In genomic region chr21:34617753-34618339, GRCh38 we compare ENCODE assay signal across 18 cellular contexts. TPM values are rescaled to one million over a fixed set of nuclear protein-coding genes. Genes with fewer than 3 reads are reported as not detected.
"Had no signal": no experiment of that assay in that cellular context is flagged by ENCODE, and none has a peak within 500 bp of the region (broad histone marks: within the 10 kb centered on the region; RNA-seq: fewer than 3 reads in every experiment).

No MANE protein-coding gene starts in this region.

- DNase-seq: activated B cell treated with CpG ODN at 0.5 μM for 24 hours; activated CD4-positive, alpha-beta T cell treated with anti-CD3 and anti-CD28 coated beads, Interleukin-2, amount 10 ng/mL, durations not matched to agents 24 days and 14 days; activated CD8-positive, alpha-beta memory T cell treated with anti-CD3 and anti-CD28 coated beads, Interleukin-2, amount 50 U/mL, for 4 hours; activated CD8-positive, alpha-beta T cell treated with anti-CD3 and anti-CD28 coated beads, Interleukin-2, amount 10 ng/mL, durations not matched to agents 7 days and 5 days; activated effector memory CD4-positive, alpha-beta T cell treated with anti-CD3 and anti-CD28 coated beads, Interleukin-2, amount 50 U/mL, for 16 hours; activated T-cell treated with anti-CD3 and anti-CD28 coated beads, Interleukin-2, amount 50 U/mL, for 48 hours; caudate nucleus; hippocampal formation; kidney; left ventricle myocardium superior; mesendoderm; posterior cingulate gyrus; stimulated activated CD4-positive, alpha-beta T cell treated with anti-CD3 and anti-CD28 coated beads, Interleukin-15, amount 100 ng/mL, for 24 hours; stimulated activated CD4-positive, alpha-beta T cell treated with anti-CD3 and anti-CD28 coated beads, Interleukin-4, amount 100 ng/mL, for 1 hour; stimulated activated naive CD4-positive, alpha-beta T cell; T-helper 2 cell had no signal

- H3K27ac ChIP-seq: esophagus muscularis mucosa, skin epidermis had no signal

- H3K9me3 ChIP-seq: esophagus muscularis mucosa had no signal

- H3K36me3 ChIP-seq: esophagus muscularis mucosa had no signal

- H3K27me3 ChIP-seq: esophagus muscularis mucosa had no signal

- H3K4me3 ChIP-seq: esophagus muscularis mucosa, skin epidermis had no signal

RNA-seq across cellular contexts. Expression of gene CLIC6, which starts 50.9 kb away (rescaled TPM):
- total RNA-seq: activated B cell treated with CpG ODN at 0.5 μM for 24 hours; activated CD4-positive, alpha-beta T cell treated with anti-CD3 and anti-CD28 coated beads, Interleukin-2, amount 10 ng/mL, durations not matched to agents 24 days and 14 days had no signal
